In the genomic region with DNA sequence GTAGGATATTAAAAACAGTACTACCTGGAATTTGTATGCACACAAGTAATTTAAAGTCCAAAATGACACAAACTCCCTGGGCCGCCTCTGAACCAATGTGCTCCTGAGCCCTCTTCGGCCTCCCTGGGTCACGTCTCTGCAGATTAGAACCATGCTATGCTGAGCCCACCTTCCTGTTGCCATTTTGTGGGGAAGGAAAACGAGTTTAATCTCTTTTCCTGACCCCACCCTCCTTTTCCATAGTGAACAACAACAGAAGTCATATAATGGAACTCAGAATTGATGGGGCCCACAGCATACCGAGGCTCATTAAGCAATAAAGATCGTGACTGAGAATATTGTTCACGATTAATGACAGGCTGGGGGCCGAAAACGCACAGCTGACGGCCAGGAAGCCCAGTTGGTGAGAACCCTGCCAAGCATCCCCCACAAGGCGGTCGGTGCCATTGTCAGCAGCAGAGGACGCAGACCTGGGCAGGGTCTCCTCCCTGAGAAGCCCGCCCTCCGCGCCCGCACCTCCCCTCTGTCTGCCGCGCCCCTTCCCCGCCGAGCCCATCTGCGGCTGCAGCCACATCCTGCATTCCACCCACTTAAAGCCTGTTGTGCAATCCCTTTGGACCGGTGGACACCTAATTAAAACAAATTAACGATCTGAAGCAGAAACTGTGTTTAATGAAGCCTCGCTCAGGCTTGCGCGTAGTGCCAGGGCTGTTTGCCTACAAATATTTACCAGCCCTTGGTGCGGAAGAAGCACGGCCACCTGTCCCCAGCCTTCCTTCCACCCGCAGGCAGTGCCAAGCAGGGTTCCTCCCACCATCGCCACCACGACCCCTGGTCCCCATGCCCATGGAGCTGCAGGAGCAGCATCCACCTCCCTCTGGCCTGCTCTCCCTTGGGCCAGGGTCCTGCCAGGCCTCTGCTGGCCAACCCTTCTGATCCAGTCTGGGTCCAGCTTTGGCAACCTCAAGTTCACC, we compare ENCODE assay signal across 10 cellular contexts.
DNase-seq lines count a peak whose midpoint lies in the region; ATAC-seq and TF ChIP-seq lines count a peak whose summit lies in the region.
"Had no signal": no experiment of that assay in that cellular context is flagged by ENCODE, and none has a peak within 500 bp of the region (broad histone marks: within the 10 kb centered on the region; RNA-seq: fewer than 3 reads in every experiment).

No MANE protein-coding gene starts in this region.

- ATAC-seq in activated naive CD8-positive, alpha-beta T cell treated with anti-CD3 and anti-CD28 coated beads, Interleukin-2, amount 10 ng/mL, durations not matched to agents 7 days and 5 days (ENCODE audit: low read depth): peak; percentile 48
- ATAC-seq in PC-3: no peak
- ATAC-seq in upper lobe of right lung: peak; percentile 32
- ATAC-seq in activated T-cell treated with anti-CD3 and anti-CD28 coated beads, Interleukin-2, amount 50 U/mL, for 4 hours: no peak

- H3K36me3 ChIP-seq in PC-3 (ENCODE audit: low read depth, low read length): no peaks in the 10 kb centered on the region
- no peaks in the 10 kb centered on the region for H3K36me3 ChIP-seq in kidney epithelial cell (ENCODE audit: control insufficient read depth, insufficient read depth, low read length)
- no peaks in the 10 kb centered on the region for H3K36me3 ChIP-seq in upper lobe of right lung
- H3K36me3 ChIP-seq: HAP-1 had no signal

- H3K9me3 Mint-ChIP-seq in activated naive CD8-positive, alpha-beta T cell treated with anti-CD3 and anti-CD28 coated beads, Interleukin-2, amount 10 ng/mL, durations not matched to agents 7 days and 5 days: no peaks in the 10 kb centered on the region
- no peaks in the 10 kb centered on the region for H3K9me3 Mint-ChIP-seq in activated naive CD8-positive, alpha-beta T cell treated with anti-CD3 and anti-CD28 coated beads for 36 hours
- H3K9me3 Mint-ChIP-seq in activated T-cell treated with anti-CD3 and anti-CD28 coated beads, Interleukin-2, amount 50 U/mL, for 4 hours: no peaks in the 10 kb centered on the region

- H3K9me2 ChIP-seq in PC-3 (replicated peaks; ENCODE audit: low read length): no peaks in the 10 kb centered on the region

- H3K36me3 Mint-ChIP-seq in activated naive CD8-positive, alpha-beta T cell treated with anti-CD3 and anti-CD28 coated beads, Interleukin-2, amount 10 ng/mL, durations not matched to agents 7 days and 5 days: no peaks in the 10 kb centered on the region
- no peaks in the 10 kb centered on the region for H3K36me3 Mint-ChIP-seq in activated naive CD8-positive, alpha-beta T cell treated with anti-CD3 and anti-CD28 coated beads for 36 hours
- H3K36me3 Mint-ChIP-seq in activated T-cell treated with anti-CD3 and anti-CD28 coated beads, Interleukin-2, amount 50 U/mL, for 4 hours (ENCODE audit: insufficient read depth): no peaks in the 10 kb centered on the region

- CTCF ChIA-PET in PC-3 (lab: Charles Lee): no interaction called here

- H3K27me3 ChIP-seq in PC-3 (ENCODE audit: low read length): no peaks in the 10 kb centered on the region
- no peaks in the 10 kb centered on the region for H3K27me3 ChIP-seq in kidney epithelial cell (ENCODE audit: control insufficient read depth, insufficient read depth, low read length)
- no peaks in the 10 kb centered on the region for H3K27me3 ChIP-seq in upper lobe of right lung

- no peak overlapping the region for H3K4me3 ChIP-seq in PC-3 (ENCODE audit: low read length)
- H3K4me3 ChIP-seq in kidney epithelial cell (ENCODE audit: low read depth, low read length): no peak overlapping the region
- no peak overlapping the region for H3K4me3 ChIP-seq in upper lobe of right lung
- H3K4me3 ChIP-seq: HAP-1 had no signal

- BruUV-seq in PC-3 (replicated peaks; lab: Mats Ljungman, UMichigan): no TSS peak

- H3K4me3 Mint-ChIP-seq in activated naive CD8-positive, alpha-beta T cell treated with anti-CD3 and anti-CD28 coated beads, Interleukin-2, amount 10 ng/mL, durations not matched to agents 7 days and 5 days: peak overlapping the region; percentile 45
- H3K4me3 Mint-ChIP-seq in activated naive CD8-positive, alpha-beta T cell treated with anti-CD3 and anti-CD28 coated beads for 36 hours: no peak overlapping the region
- H3K4me3 Mint-ChIP-seq in activated T-cell treated with anti-CD3 and anti-CD28 coated beads, Interleukin-2, amount 50 U/mL, for 4 hours: no peak overlapping the region

- no peak overlapping the region for H3K9ac ChIP-seq in PC-3 (ENCODE audit: low read length)

- no peaks in the 10 kb centered on the region for H3K9me3 ChIP-seq in PC-3 (ENCODE audit: low read length)
- H3K9me3 ChIP-seq in upper lobe of right lung: no peaks in the 10 kb centered on the region
- H3K9me3 ChIP-seq: HAP-1 had no signal

- no peaks in the 10 kb centered on the region for H4K20me1 ChIP-seq in PC-3 (ENCODE audit: low read length)

- peak overlapping the region; percentile 53 for H3K4me2 ChIP-seq in PC-3 (ENCODE audit: low read length)

- H3K79me2 ChIP-seq in PC-3 (ENCODE audit: low read length): no peaks in the 10 kb centered on the region

- peaks cover 4% of the 10 kb centered on the region for H3K27me3 Mint-ChIP-seq in activated naive CD8-positive, alpha-beta T cell treated with anti-CD3 and anti-CD28 coated beads, Interleukin-2, amount 10 ng/mL, durations not matched to agents 7 days and 5 days
- no peaks in the 10 kb centered on the region for H3K27me3 Mint-ChIP-seq in activated naive CD8-positive, alpha-beta T cell treated with anti-CD3 and anti-CD28 coated beads for 36 hours
- H3K27me3 Mint-ChIP-seq in activated T-cell treated with anti-CD3 and anti-CD28 coated beads, Interleukin-2, amount 50 U/mL, for 4 hours (ENCODE audit: low read depth): no peaks in the 10 kb centered on the region

- peak overlapping the region; percentile 38; the same call in 1 of the 2 replicates for H2AFZ ChIP-seq in PC-3 (ENCODE audit: low read length)

- intact Hi-C loops in PC-3 (cut with micrococcal nuclease): no loop called here
- intact Hi-C loops in upper lobe of right lung (cut with DNase I): no loop called here

- no peaks in the 10 kb centered on the region for H3F3A ChIP-seq in PC-3 (ENCODE audit: low read length, unreplicated experiment)

- no peak overlapping the region for H3K27ac Mint-ChIP-seq in activated naive CD8-positive, alpha-beta T cell treated with anti-CD3 and anti-CD28 coated beads, Interleukin-2, amount 10 ng/mL, durations not matched to agents 7 days and 5 days
- H3K27ac Mint-ChIP-seq in activated naive CD8-positive, alpha-beta T cell treated with anti-CD3 and anti-CD28 coated beads for 36 hours: no peak overlapping the region

- H3K4me1 Mint-ChIP-seq in activated naive CD8-positive, alpha-beta T cell treated with anti-CD3 and anti-CD28 coated beads, Interleukin-2, amount 10 ng/mL, durations not matched to agents 7 days and 5 days: peaks cover 14% of the 10 kb centered on the region
- H3K4me1 Mint-ChIP-seq in activated naive CD8-positive, alpha-beta T cell treated with anti-CD3 and anti-CD28 coated beads for 36 hours: peaks cover 20% of the 10 kb centered on the region
- peaks cover 15% of the 10 kb centered on the region for H3K4me1 Mint-ChIP-seq in activated T-cell treated with anti-CD3 and anti-CD28 coated beads, Interleukin-2, amount 50 U/mL, for 4 hours (ENCODE audit: low read depth)

- TF ChIP-seq CTCF in PC-3 (conservative IDR thresholded peaks at IDR 0.05; ENCODE audit: low read depth, low read length) (no peak), kidney epithelial cell (IDR thresholded peaks at IDR 0.05; ENCODE audit: insufficient read depth, low read length, poor library complexity, severe bottlenecking) (no peak), upper lobe of right lung (IDR thresholded peaks at IDR 0.05) (no peak)

- POLR2A ChIA-PET in activated naive CD8-positive, alpha-beta T cell treated with anti-CD3 and anti-CD28 coated beads, Interleukin-2, amount 10 ng/mL, durations not matched to agents 7 days and 5 days (lab: Charles Lee): interaction anchor here (0.6 to 1.7 kb wide), 2 partner anchors 135 to 315 kb away, joined by 3 to 5 read pairs; no protein-coding TSS in a partner anchor
- POLR2A ChIA-PET in PC-3 (lab: Charles Lee; ENCODE audit: unreplicated experiment): no interaction called here

- peaks cover 35% of the 10 kb centered on the region for H3K4me1 ChIP-seq in PC-3 (ENCODE audit: insufficient read depth, low read length)
- peaks cover 12% of the 10 kb centered on the region for H3K4me1 ChIP-seq in upper lobe of right lung
- H3K4me1 ChIP-seq: HAP-1 had no signal

- peak; percentile 44 for DNase-seq in activated naive CD8-positive, alpha-beta T cell treated with anti-CD3 and anti-CD28 coated beads, Interleukin-2, amount 10 ng/mL, durations not matched to agents 7 days and 5 days
- DNase-seq in activated naive CD8-positive, alpha-beta T cell treated with anti-CD3 and anti-CD28 coated beads for 36 hours: no peak
- peak; percentile 20 for DNase-seq in PC-3
- DNase-seq in kidney epithelial cell (ENCODE audit: low read depth): peak; percentile 9
- peak; percentile 69 for DNase-seq in upper lobe of right lung
- DNase-seq in effector CD4-positive, alpha-beta T cell: no peak
- DNase-seq in NCI-H187 treated with DMSO at 0.1 percent for 48 hours (lab: John Stamatoyannopoulos, UW): no peak
- DNase-seq in activated T-cell treated with anti-CD3 and anti-CD28 coated beads, Interleukin-2, amount 50 U/mL, for 4 hours: no peak
- DNase-seq: RPMI8226 had no signal

- H3K27ac ChIP-seq in PC-3 (ENCODE audit: low read length) (no peak overlapping the region), upper lobe of right lung (no peak overlapping the region)

Comparison
In these comparisons a context has a peak if more than half of its experiments do, and no peak if none do; other contexts are left out.
1. DNase-seq: peak in activated naive CD8-positive, alpha-beta T cell treated with anti-CD3 and anti-CD28 coated beads, Interleukin-2, amount 10 ng/mL, durations not matched to agents 7 days and 5 days (single experiment), PC-3 (single experiment), kidney epithelial cell (single experiment) and upper lobe of right lung (single experiment); none in activated naive CD8-positive, alpha-beta T cell treated with anti-CD3 and anti-CD28 coated beads for 36 hours (single experiment), effector CD4-positive, alpha-beta T cell (single experiment), NCI-H187 treated with DMSO at 0.1 percent for 48 hours (single experiment) and activated T-cell treated with anti-CD3 and anti-CD28 coated beads, Interleukin-2, amount 50 U/mL, for 4 hours (single experiment).
2. ATAC-seq: peak in activated naive CD8-positive, alpha-beta T cell treated with anti-CD3 and anti-CD28 coated beads, Interleukin-2, amount 10 ng/mL, durations not matched to agents 7 days and 5 days (single experiment) and upper lobe of right lung (single experiment); none in PC-3 (single experiment) and activated T-cell treated with anti-CD3 and anti-CD28 coated beads, Interleukin-2, amount 50 U/mL, for 4 hours (0 of 2).